ENCODE assay signal across 10 cellular contexts in genomic region chr9:37953204-37953774, GRCh38. TPM values are rescaled to one million over a fixed set of nuclear protein-coding genes. Genes with fewer than 3 reads are reported as not detected.
A peak's percentile ranks its signal among the peaks of the same experiment; 100 is the strongest.
DNase-seq lines count a peak whose midpoint lies in the region; ATAC-seq and TF ChIP-seq lines count a peak whose summit lies in the region.
"Had no signal": no experiment of that assay in that cellular context is flagged by ENCODE, and none has a peak within 500 bp of the region (broad histone marks: within the 10 kb centered on the region; RNA-seq: fewer than 3 reads in every experiment).

No MANE protein-coding gene starts in this region.

- H3K4me1 ChIP-seq in trophoblast cell (ENCODE audit: control insufficient read depth in 1 of 2, insufficient read depth in 2 of 2, low read length in 2 of 2), result peaks cover 4 to 20% of the 10 kb centered on the region in 2 experiments
- H3K4me1 ChIP-seq: parathyroid adenoma had no signal

- no peak overlapping the region for H3K14ac ChIP-seq in trophoblast cell (ENCODE audit: low read length)

- no peaks in the 10 kb centered on the region for H3K27me3 ChIP-seq in trophoblast cell (ENCODE audit: insufficient read depth, low read length)

- peak; percentile 14 for ATAC-seq in HG02981 (IDR thresholded peaks at IDR 0.05; ENCODE audit: unreplicated experiment)
- ATAC-seq in GM21529 (IDR thresholded peaks at IDR 0.05; ENCODE audit: unreplicated experiment), result no peak

- H2AK5ac ChIP-seq in trophoblast cell (ENCODE audit: low read length), result no peak overlapping the region

- H3K18ac ChIP-seq in trophoblast cell (ENCODE audit: low read length), result peak overlapping the region; percentile 5

- no peak overlapping the region for H2BK120ac ChIP-seq in trophoblast cell (ENCODE audit: insufficient read depth, low read length, poor library complexity)

- peaks cover 2% of the 10 kb centered on the region for H3K9me3 ChIP-seq in trophoblast cell (ENCODE audit: insufficient read depth, low read depth, low read length)

- no TSS peak for BruUV-seq in MCF 10A (replicated peaks; lab: Mats Ljungman, UMichigan)

- POLR2A ChIA-PET in MCF 10A (lab: Yijun Ruan, JAX), result interaction anchor here (0.9 to 1.1 kb wide), 2 partner anchors 12 to 71 kb away, joined by 3 read pairs; no protein-coding TSS in a partner anchor

- H2BK12ac ChIP-seq in trophoblast cell (ENCODE audit: low read length), result no peak overlapping the region

- H3K27me3 Mint-ChIP-seq in MCF 10A (ENCODE audit: insufficient read depth, unreplicated experiment), result no peaks in the 10 kb centered on the region

- CTCF ChIA-PET in MCF 10A (lab: Yijun Ruan, JAX), result no interaction called here

- H3K27ac ChIP-seq in trophoblast cell (ENCODE audit: low read depth, low read length), result no peak overlapping the region
- H3K27ac ChIP-seq: parathyroid adenoma had no signal

- intact Hi-C loops in MCF 10A (cut with micrococcal nuclease), result loop anchor here (2.0 kb wide), 1 partner anchor 14 kb away; no protein-coding TSS in a partner anchor

- H2AFZ ChIP-seq in trophoblast cell (ENCODE audit: insufficient read depth, low read length, poor library complexity), result no peak overlapping the region
- H2AFZ ChIP-seq: parathyroid adenoma had no signal

- H4K91ac ChIP-seq in trophoblast cell (ENCODE audit: low read depth, low read length), result no peak overlapping the region

- DNase-seq in EH (ENCODE audit: low read depth), result peak; percentile 29
- no peak for DNase-seq in MCF 10A (ENCODE audit: unreplicated experiment)
- DNase-seq in trophoblast cell, result no peak
- no peak for DNase-seq in mesenteric fat pad (ENCODE audit: low spot score)
- DNase-seq in activated CD4-positive, CD25-positive, alpha-beta regulatory T cell (lab: John Stamatoyannopoulos, UW), result no peak
- DNase-seq in OCI-M2 (lab: John Stamatoyannopoulos, UW; ENCODE audit: unreplicated experiment), result no peak
- DNase-seq: islet precursor cell had no signal

- H3K4ac ChIP-seq in trophoblast cell (ENCODE audit: low read depth, low read length), result no peak overlapping the region

- no peaks in the 10 kb centered on the region for H3K9me3 Mint-ChIP-seq in MCF 10A (ENCODE audit: unreplicated experiment)

- peaks cover 35% of the 10 kb centered on the region for H3K4me1 Mint-ChIP-seq in MCF 10A (ENCODE audit: insufficient read depth, unreplicated experiment)

- no peak overlapping the region for H2BK5ac ChIP-seq in trophoblast cell (ENCODE audit: low read depth, low read length, poor library complexity)

- H3K79me1 ChIP-seq in trophoblast cell (ENCODE audit: low read length), result peaks cover 2% of the 10 kb centered on the region

- peaks cover 33% of the 10 kb centered on the region for H3K36me3 Mint-ChIP-seq in MCF 10A (ENCODE audit: insufficient read depth, unreplicated experiment)

- no peak overlapping the region for H3K4me3 ChIP-seq in trophoblast cell (ENCODE audit: low read depth, low read length)

- H3K27ac Mint-ChIP-seq in MCF 10A (ENCODE audit: low read depth, unreplicated experiment), result peak overlapping the region; percentile 84

- no peak overlapping the region for H4K8ac ChIP-seq in trophoblast cell (ENCODE audit: low read depth, low read length)

- H3K23ac ChIP-seq in trophoblast cell (ENCODE audit: low read length), result no peak overlapping the region

- peak overlapping the region; percentile 52 for H3K4me3 Mint-ChIP-seq in MCF 10A (ENCODE audit: unreplicated experiment)

- WGBS in trophoblast cell (ENCODE audit: extremely low coverage, insufficient coverage, insufficient read length), result no CpG with 5 or more reads among the region's 5 CpGs

- peaks cover 59 to 74% of the 10 kb centered on the region in 2 experiments for H3K36me3 ChIP-seq in trophoblast cell (ENCODE audit: control insufficient read depth in 1 of 2, insufficient read depth in 2 of 2, low read length in 2 of 2)

- H4K12ac ChIP-seq in trophoblast cell (ENCODE audit: low read depth, low read length), result no peak overlapping the region

- H3K9ac ChIP-seq in trophoblast cell (ENCODE audit: low read length), result no peak overlapping the region
- H3K9ac ChIP-seq: parathyroid adenoma had no signal

- no peak overlapping the region for H3K4me2 ChIP-seq in trophoblast cell (ENCODE audit: low read length)

- H3K79me2 ChIP-seq in trophoblast cell (ENCODE audit: control insufficient read depth, insufficient read depth, low read length, poor library complexity), result no peaks in the 10 kb centered on the region
- H3K79me2 ChIP-seq: parathyroid adenoma had no signal

- TF ChIP-seq CTCF in MCF 10A (IDR thresholded peaks at IDR 0.05; ENCODE audit: unreplicated experiment), result no peak

RNA-seq across cellular contexts. Expression of gene SLC25A51, which starts 49.4 kb away (rescaled TPM):
- total RNA-seq in MCF 10A (2022), result 29.6 and 30.3 TPM in 2 replicates
- 12.2 and 12.4 TPM in 2 replicates for polyA plus RNA-seq in trophoblast cell (2013)
- total RNA-seq in mesenteric fat pad, result 59.2 TPM
